In the genomic region with DNA sequence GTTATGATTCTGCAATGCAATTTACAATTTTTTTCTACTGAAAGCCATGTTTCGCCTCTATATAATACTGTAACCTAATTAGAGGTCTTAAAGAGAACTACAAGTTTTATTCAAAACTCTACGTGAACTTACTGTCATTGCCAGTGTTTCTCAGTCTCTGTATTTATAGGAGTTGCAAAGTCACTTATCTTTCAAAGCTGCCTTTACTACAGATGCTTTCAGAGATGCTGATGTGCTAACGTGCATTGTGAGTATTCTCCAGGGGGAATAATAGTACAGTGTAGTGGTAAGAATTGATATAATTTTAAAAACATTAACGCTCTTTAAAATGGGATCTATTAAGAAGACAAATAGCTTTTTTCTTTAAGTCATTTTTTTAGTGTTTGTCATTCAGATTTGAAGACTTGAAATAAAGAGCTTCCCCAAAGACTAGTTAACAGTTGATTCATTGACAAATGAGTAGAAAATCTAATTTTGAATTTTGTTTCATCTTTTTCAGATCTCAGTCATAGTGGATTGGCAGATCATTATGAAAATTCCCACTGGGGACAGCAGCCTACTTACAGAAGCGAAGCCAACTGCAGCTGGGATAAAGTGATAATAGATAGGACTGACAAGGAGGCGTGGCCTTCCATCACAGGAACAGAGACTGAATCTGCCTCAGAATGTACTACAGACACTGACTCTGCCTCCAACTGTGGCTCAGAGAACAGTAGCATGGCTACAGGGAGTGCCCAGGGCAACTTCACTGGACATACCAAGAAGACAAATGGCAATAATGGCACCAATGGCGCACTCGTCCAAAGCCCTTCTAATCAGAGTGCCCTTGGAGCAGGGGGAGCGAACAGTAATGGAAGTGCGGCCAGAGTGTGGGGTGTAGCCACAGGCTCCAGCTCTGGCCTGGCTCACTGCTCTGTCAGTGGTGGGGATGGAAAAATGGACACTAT, we compare ENCODE assay signal across 1 cellular context.
TF ChIP-seq lines count a peak whose summit lies in the region.

No MANE protein-coding gene starts in this region.

TF ChIP-seq in K562, 482 proteins besides CTCF, POLR2A, EP300 and RAD21 (continued from another document and continues in another):
- TF ChIP-seq, protein P1, sequence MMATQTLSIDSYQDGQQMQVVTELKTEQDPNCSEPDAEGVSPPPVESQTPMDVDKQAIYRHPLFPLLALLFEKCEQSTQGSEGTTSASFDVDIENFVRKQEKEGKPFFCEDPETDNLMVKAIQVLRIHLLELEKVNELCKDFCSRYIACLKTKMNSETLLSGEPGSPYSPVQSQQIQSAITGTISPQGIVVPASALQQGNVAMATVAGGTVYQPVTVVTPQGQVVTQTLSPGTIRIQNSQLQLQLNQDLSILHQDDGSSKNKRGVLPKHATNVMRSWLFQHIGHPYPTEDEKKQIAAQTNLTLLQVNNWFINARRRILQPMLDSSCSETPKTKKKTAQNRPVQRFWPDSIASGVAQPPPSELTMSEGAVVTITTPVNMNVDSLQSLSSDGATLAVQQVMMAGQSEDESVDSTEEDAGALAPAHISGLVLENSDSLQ (IDR thresholded peaks at IDR 0.05): peak; percentile 76
- TF ChIP-seq ZNF212 (CRISPR knock-in tag; IDR thresholded peaks at IDR 0.05) (no peak), CREB1 (IDR thresholded peaks at IDR 0.05) (no peak), CREB1 (CRISPR knock-in tag; IDR thresholded peaks at IDR 0.05) (no peak), HCFC1 (IDR thresholded peaks at IDR 0.05; ENCODE audit: low read depth, low read length) (no peak), CCAR2 (IDR thresholded peaks at IDR 0.05; ENCODE audit: low read depth, low read length) (no peak), DMBX1 (CRISPR knock-in tag; IDR thresholded peaks at IDR 0.05; ENCODE audit: borderline replicate concordance) (0 out of 2 replicates have a peak, but pooled peaks have one; percentile 3), GATA2 (CRISPR knock-in tag; IDR thresholded peaks at IDR 0.05) (peak; percentile 33; the same call in 1 of the 2 replicates), ZNF41 (CRISPR knock-in tag; conservative IDR thresholded peaks at IDR 0.05) (no peak), ZSCAN32 (CRISPR knock-in tag; IDR thresholded peaks at IDR 0.05) (no peak), TEAD1 (CRISPR knock-in tag; IDR thresholded peaks at IDR 0.05) (no peak), FOXA1 (IDR thresholded peaks at IDR 0.05; ENCODE audit: borderline replicate concordance) (no peak), FOXA3 (CRISPR knock-in tag; conservative IDR thresholded peaks at IDR 0.05 in 1 of 2, IDR thresholded peaks at IDR 0.05 in 1 of 2) (no peak), BCL6 (CRISPR knock-in tag; IDR thresholded peaks at IDR 0.05) (no peak), MXI1 (IDR thresholded peaks at IDR 0.05; ENCODE audit: low read depth, low read length) (no peak), PPARD (CRISPR knock-in tag; IDR thresholded peaks at IDR 0.05) (no peak), ZNF224 (CRISPR knock-in tag; IDR thresholded peaks at IDR 0.05) (no peak), YBX1 (IDR thresholded peaks at IDR 0.05) (no peak), ZNF354B (CRISPR knock-in tag; IDR thresholded peaks at IDR 0.05) (no peak), KDM2B (CRISPR knock-in tag; IDR thresholded peaks at IDR 0.05) (no peak), ATF7 (IDR thresholded peaks at IDR 0.05) (no peak), NFYB (IDR thresholded peaks at IDR 0.05; ENCODE audit: extremely low read depth, insufficient read length) (no peak), NFATC3 (IDR thresholded peaks at IDR 0.05) (no peak), NR2C1 (IDR thresholded peaks at IDR 0.05) (no peak), NR2C1 (tag; IDR thresholded peaks at IDR 0.05) (no peak), NRF1 (conservative IDR thresholded peaks at IDR 0.05 in 1 of 2, IDR thresholded peaks at IDR 0.05 in 1 of 2) (no peak), ZNF717 (CRISPR knock-in tag; IDR thresholded peaks at IDR 0.05) (no peak), ZNF57 (CRISPR knock-in tag; IDR thresholded peaks at IDR 0.05) (no peak), TCFL5 (CRISPR knock-in tag; conservative IDR thresholded peaks at IDR 0.05) (no peak), KLF13 (tag; IDR thresholded peaks at IDR 0.05; ENCODE audit: borderline replicate concordance, low read depth) (no peak), SAP30 (IDR thresholded peaks at IDR 0.05; ENCODE audit: borderline replicate concordance, insufficient read depth, low read depth, low read length, poor library complexity, severe bottlenecking) (no peak)
- TF ChIP-seq, protein P2, sequence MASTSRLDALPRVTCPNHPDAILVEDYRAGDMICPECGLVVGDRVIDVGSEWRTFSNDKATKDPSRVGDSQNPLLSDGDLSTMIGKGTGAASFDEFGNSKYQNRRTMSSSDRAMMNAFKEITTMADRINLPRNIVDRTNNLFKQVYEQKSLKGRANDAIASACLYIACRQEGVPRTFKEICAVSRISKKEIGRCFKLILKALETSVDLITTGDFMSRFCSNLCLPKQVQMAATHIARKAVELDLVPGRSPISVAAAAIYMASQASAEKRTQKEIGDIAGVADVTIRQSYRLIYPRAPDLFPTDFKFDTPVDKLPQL (IDR thresholded peaks at IDR 0.05; ENCODE audit: extremely low read depth, insufficient read length): no peak
- TF ChIP-seq, protein P3, sequence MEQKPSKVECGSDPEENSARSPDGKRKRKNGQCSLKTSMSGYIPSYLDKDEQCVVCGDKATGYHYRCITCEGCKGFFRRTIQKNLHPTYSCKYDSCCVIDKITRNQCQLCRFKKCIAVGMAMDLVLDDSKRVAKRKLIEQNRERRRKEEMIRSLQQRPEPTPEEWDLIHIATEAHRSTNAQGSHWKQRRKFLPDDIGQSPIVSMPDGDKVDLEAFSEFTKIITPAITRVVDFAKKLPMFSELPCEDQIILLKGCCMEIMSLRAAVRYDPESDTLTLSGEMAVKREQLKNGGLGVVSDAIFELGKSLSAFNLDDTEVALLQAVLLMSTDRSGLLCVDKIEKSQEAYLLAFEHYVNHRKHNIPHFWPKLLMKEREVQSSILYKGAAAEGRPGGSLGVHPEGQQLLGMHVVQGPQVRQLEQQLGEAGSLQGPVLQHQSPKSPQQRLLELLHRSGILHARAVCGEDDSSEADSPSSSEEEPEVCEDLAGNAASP (IDR thresholded peaks at IDR 0.05): no peak
- TF ChIP-seq, protein P4, sequence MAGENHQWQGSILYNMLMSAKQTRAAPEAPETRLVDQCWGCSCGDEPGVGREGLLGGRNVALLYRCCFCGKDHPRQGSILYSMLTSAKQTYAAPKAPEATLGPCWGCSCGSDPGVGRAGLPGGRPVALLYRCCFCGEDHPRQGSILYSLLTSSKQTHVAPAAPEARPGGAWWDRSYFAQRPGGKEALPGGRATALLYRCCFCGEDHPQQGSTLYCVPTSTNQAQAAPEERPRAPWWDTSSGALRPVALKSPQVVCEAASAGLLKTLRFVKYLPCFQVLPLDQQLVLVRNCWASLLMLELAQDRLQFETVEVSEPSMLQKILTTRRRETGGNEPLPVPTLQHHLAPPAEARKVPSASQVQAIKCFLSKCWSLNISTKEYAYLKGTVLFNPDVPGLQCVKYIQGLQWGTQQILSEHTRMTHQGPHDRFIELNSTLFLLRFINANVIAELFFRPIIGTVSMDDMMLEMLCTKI (IDR thresholded peaks at IDR 0.05; ENCODE audit: partially characterized antibody): no peak
- TF ChIP-seq, protein P5, sequence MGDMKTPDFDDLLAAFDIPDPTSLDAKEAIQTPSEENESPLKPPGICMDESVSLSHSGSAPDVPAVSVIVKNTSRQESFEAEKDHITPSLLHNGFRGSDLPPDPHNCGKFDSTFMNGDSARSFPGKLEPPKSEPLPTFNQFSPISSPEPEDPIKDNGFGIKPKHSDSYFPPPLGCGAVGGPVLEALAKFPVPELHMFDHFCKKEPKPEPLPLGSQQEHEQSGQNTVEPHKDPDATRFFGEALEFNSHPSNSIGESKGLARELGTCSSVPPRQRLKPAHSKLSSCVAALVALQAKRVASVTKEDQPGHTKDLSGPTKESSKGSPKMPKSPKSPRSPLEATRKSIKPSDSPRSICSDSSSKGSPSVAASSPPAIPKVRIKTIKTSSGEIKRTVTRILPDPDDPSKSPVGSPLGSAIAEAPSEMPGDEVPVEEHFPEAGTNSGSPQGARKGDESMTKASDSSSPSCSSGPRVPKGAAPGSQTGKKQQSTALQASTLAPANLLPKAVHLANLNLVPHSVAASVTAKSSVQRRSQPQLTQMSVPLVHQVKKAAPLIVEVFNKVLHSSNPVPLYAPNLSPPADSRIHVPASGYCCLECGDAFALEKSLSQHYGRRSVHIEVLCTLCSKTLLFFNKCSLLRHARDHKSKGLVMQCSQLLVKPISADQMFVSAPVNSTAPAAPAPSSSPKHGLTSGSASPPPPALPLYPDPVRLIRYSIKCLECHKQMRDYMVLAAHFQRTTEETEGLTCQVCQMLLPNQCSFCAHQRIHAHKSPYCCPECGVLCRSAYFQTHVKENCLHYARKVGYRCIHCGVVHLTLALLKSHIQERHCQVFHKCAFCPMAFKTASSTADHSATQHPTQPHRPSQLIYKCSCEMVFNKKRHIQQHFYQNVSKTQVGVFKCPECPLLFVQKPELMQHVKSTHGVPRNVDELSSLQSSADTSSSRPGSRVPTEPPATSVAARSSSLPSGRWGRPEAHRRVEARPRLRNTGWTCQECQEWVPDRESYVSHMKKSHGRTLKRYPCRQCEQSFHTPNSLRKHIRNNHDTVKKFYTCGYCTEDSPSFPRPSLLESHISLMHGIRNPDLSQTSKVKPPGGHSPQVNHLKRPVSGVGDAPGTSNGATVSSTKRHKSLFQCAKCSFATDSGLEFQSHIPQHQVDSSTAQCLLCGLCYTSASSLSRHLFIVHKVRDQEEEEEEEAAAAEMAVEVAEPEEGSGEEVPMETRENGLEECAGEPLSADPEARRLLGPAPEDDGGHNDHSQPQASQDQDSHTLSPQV (IDR thresholded peaks at IDR 0.05): peak; percentile 68; the same call in 1 of the 2 replicates
- TF ChIP-seq, protein P6, sequence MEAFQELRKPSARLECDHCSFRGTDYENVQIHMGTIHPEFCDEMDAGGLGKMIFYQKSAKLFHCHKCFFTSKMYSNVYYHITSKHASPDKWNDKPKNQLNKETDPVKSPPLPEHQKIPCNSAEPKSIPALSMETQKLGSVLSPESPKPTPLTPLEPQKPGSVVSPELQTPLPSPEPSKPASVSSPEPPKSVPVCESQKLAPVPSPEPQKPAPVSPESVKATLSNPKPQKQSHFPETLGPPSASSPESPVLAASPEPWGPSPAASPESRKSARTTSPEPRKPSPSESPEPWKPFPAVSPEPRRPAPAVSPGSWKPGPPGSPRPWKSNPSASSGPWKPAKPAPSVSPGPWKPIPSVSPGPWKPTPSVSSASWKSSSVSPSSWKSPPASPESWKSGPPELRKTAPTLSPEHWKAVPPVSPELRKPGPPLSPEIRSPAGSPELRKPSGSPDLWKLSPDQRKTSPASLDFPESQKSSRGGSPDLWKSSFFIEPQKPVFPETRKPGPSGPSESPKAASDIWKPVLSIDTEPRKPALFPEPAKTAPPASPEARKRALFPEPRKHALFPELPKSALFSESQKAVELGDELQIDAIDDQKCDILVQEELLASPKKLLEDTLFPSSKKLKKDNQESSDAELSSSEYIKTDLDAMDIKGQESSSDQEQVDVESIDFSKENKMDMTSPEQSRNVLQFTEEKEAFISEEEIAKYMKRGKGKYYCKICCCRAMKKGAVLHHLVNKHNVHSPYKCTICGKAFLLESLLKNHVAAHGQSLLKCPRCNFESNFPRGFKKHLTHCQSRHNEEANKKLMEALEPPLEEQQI (IDR thresholded peaks at IDR 0.05): no peak
- TF ChIP-seq, protein P7, sequence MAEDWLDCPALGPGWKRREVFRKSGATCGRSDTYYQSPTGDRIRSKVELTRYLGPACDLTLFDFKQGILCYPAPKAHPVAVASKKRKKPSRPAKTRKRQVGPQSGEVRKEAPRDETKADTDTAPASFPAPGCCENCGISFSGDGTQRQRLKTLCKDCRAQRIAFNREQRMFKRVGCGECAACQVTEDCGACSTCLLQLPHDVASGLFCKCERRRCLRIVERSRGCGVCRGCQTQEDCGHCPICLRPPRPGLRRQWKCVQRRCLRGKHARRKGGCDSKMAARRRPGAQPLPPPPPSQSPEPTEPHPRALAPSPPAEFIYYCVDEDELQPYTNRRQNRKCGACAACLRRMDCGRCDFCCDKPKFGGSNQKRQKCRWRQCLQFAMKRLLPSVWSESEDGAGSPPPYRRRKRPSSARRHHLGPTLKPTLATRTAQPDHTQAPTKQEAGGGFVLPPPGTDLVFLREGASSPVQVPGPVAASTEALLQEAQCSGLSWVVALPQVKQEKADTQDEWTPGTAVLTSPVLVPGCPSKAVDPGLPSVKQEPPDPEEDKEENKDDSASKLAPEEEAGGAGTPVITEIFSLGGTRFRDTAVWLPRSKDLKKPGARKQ (CRISPR knock-in tag; IDR thresholded peaks at IDR 0.05): no peak
- TF ChIP-seq, protein P8, sequence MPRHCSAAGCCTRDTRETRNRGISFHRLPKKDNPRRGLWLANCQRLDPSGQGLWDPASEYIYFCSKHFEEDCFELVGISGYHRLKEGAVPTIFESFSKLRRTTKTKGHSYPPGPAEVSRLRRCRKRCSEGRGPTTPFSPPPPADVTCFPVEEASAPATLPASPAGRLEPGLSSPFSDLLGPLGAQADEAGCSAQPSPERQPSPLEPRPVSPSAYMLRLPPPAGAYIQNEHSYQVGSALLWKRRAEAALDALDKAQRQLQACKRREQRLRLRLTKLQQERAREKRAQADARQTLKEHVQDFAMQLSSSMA (CRISPR knock-in tag; IDR thresholded peaks at IDR 0.05): no peak
- TF ChIP-seq, protein P9, sequence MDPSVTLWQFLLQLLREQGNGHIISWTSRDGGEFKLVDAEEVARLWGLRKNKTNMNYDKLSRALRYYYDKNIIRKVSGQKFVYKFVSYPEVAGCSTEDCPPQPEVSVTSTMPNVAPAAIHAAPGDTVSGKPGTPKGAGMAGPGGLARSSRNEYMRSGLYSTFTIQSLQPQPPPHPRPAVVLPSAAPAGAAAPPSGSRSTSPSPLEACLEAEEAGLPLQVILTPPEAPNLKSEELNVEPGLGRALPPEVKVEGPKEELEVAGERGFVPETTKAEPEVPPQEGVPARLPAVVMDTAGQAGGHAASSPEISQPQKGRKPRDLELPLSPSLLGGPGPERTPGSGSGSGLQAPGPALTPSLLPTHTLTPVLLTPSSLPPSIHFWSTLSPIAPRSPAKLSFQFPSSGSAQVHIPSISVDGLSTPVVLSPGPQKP (CRISPR knock-in tag; IDR thresholded peaks at IDR 0.05): no peak
- TF ChIP-seq, protein P10, sequence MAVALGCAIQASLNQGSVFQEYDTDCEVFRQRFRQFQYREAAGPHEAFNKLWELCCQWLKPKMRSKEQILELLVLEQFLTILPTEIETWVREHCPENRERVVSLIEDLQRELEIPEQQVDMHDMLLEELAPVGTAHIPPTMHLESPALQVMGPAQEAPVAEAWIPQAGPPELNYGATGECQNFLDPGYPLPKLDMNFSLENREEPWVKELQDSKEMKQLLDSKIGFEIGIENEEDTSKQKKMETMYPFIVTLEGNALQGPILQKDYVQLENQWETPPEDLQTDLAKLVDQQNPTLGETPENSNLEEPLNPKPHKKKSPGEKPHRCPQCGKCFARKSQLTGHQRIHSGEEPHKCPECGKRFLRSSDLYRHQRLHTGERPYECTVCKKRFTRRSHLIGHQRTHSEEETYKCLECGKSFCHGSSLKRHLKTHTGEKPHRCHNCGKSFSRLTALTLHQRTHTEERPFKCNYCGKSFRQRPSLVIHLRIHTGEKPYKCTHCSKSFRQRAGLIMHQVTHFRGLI (CRISPR knock-in tag; IDR thresholded peaks at IDR 0.05): no peak
- TF ChIP-seq, protein P11, sequence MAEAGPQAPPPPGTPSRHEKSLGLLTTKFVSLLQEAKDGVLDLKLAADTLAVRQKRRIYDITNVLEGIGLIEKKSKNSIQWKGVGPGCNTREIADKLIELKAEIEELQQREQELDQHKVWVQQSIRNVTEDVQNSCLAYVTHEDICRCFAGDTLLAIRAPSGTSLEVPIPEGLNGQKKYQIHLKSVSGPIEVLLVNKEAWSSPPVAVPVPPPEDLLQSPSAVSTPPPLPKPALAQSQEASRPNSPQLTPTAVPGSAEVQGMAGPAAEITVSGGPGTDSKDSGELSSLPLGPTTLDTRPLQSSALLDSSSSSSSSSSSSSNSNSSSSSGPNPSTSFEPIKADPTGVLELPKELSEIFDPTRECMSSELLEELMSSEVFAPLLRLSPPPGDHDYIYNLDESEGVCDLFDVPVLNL (CRISPR knock-in tag; IDR thresholded peaks at IDR 0.05; ENCODE audit: low read depth): no peak
